ENCODE assay signal across 33 cellular contexts in genomic region chr3:129913618-129914017, GRCh38.
"Had no signal": no experiment of that assay in that cellular context is flagged by ENCODE, and none has a peak within 500 bp of the region (broad histone marks: within the 10 kb centered on the region; RNA-seq: fewer than 3 reads in every experiment).

No MANE protein-coding gene starts in this region.

- H3K27me3 Mint-ChIP-seq: activated B cell treated with CpG ODN at 0.5 μM for 24 hours; activated CD8-positive, alpha-beta T cell treated with anti-CD3 and anti-CD28 coated beads for 36 hours; activated naive CD8-positive, alpha-beta T cell; dendritic cell treated with granulocyte-macrophage colony-stimulating factor and Interleukin-4, amounts not matched to agents 40 ng/mL and 50 ng/mL, for 4 days had no signal

- H3K27ac Mint-ChIP-seq: activated B cell treated with CpG ODN at 0.5 μM for 24 hours; activated CD8-positive, alpha-beta T cell treated with anti-CD3 and anti-CD28 coated beads for 36 hours; activated naive CD8-positive, alpha-beta T cell; activated T-helper 17 cell treated with anti-CD3 and anti-CD28 coated beads, Interleukin-2, amount 50 U/mL, for 72 hours; dendritic cell treated with granulocyte-macrophage colony-stimulating factor and Interleukin-4, amounts not matched to agents 40 ng/mL and 50 ng/mL, for 4 days; T-helper 17 cell; T-helper 2 cell treated with Interferon-gamma antibody and Interleukin-4, amounts not matched to agents 5 μg/mL and 100 μg/mL, for 36 hours had no signal

- H3K4me3 Mint-ChIP-seq: activated B cell treated with CpG ODN at 0.5 μM for 24 hours; activated CD8-positive, alpha-beta T cell treated with anti-CD3 and anti-CD28 coated beads for 36 hours; activated naive CD8-positive, alpha-beta T cell; activated T-cell treated with anti-CD3 and anti-CD28 coated beads, Interleukin-2, amount 50 U/mL, for 4 hours; activated T-helper 17 cell treated with anti-CD3 and anti-CD28 coated beads, Interleukin-2, amount 50 U/mL, for 72 hours; central memory CD8-positive, alpha-beta T cell; dendritic cell treated with granulocyte-macrophage colony-stimulating factor and Interleukin-4, amounts not matched to agents 40 ng/mL and 50 ng/mL, for 4 days; T-helper 17 cell; T-helper 2 cell treated with Interferon-gamma antibody and Interleukin-4, amounts not matched to agents 5 μg/mL and 100 μg/mL, for 36 hours had no signal

- H3K27ac ChIP-seq: brain microvascular endothelial cell, coronary artery, dorsolateral prefrontal cortex, esophagus muscularis mucosa, foreskin keratinocyte, gastrocnemius medialis, heart left ventricle, WERI-Rb-1 had no signal

- DNase-seq: activated B cell treated with CpG ODN at 0.5 μM for 24 hours; activated CD4-positive, alpha-beta T cell treated with anti-CD3 and anti-CD28 coated beads for 48 hours; activated CD4-positive, alpha-beta T cell treated with anti-CD3 and anti-CD28 coated beads, Interleukin-2, amount 50 U/mL, for 1 hour; activated CD4-positive, alpha-beta T cell treated with anti-CD3 and anti-CD28 coated beads, Interleukin-2, amount 50 U/mL, for 48 hours; activated CD8-positive, alpha-beta memory T cell treated with anti-CD3 and anti-CD28 coated beads for 24 hours; activated CD8-positive, alpha-beta T cell treated with anti-CD3 and anti-CD28 coated beads for 36 hours; activated effector memory CD4-positive, alpha-beta T cell treated with Interleukin-2 at 50 U/mL for 16 hours; activated gamma-delta T cell treated with Interleukin-2 at 50 U/mL for 16 hours; activated naive CD4-positive, alpha-beta T cell treated with anti-CD3 and anti-CD28 coated beads, Interleukin-2, amount 50 U/mL, for 16 hours; activated naive CD4-positive, alpha-beta T cell treated with Interleukin-2 at 50 U/mL for 16 hours; activated T-cell treated with anti-CD3 and anti-CD28 coated beads, Interleukin-2, amount 50 U/mL, for 4 hours; amniotic stem cell; brain microvascular endothelial cell; effector memory CD4-positive, alpha-beta T cell; erythroblast; foreskin keratinocyte; gastrocnemius medialis; glutamatergic neuron; heart left ventricle; T-helper 17 cell; T1000; WERI-Rb-1 had no signal

- H3K36me3 ChIP-seq: brain microvascular endothelial cell, esophagus muscularis mucosa, gastrocnemius medialis, heart left ventricle, WERI-Rb-1 had no signal

- H3K27me3 ChIP-seq: brain microvascular endothelial cell, dorsolateral prefrontal cortex, esophagus muscularis mucosa, foreskin keratinocyte, gastrocnemius medialis, heart left ventricle had no signal

- FAIRE-seq: astrocyte, bronchial epithelial cell had no signal

- ATAC-seq: activated CD4-positive, CD25-positive, alpha-beta regulatory T cell treated with anti-CD3 and anti-CD28 coated beads, Interleukin-2, amount 50 U/mL, for 24 hours; activated CD8-positive, alpha-beta T cell treated with anti-CD3 and anti-CD28 coated beads for 36 hours; activated T-cell treated with anti-CD3 and anti-CD28 coated beads, Interleukin-2, amount 50 U/mL, for 4 hours; activated T-helper 17 cell treated with anti-CD3 and anti-CD28 coated beads, Interleukin-2, amount 50 U/mL, for 72 hours; foreskin keratinocyte; gastrocnemius medialis; heart left ventricle; T-helper 17 cell had no signal

- H3K4me1 Mint-ChIP-seq: activated T-helper 17 cell treated with anti-CD3 and anti-CD28 coated beads, Interleukin-2, amount 50 U/mL, for 72 hours; central memory CD8-positive, alpha-beta T cell had no signal

- H3K4me1 ChIP-seq: esophagus muscularis mucosa, foreskin keratinocyte, gastrocnemius medialis had no signal

- H3K4me3 ChIP-seq: coronary artery, dorsolateral prefrontal cortex, esophagus muscularis mucosa, gastrocnemius medialis, heart left ventricle had no signal
